In genomic region chr17:2050246-2050866, GRCh38 we compare ENCODE assay signal across 1 cellular context.
TF ChIP-seq lines count a peak whose summit lies in the region.

No MANE protein-coding gene starts in this region.

TF ChIP-seq in K562, 482 proteins besides CTCF, POLR2A, EP300 and RAD21 (continued from another document):
- TF ChIP-seq ZBTB40 (IDR thresholded peaks at IDR 0.05) (0 out of 2 replicates have a peak, but pooled peaks have one; percentile 35), ZBTB40 (CRISPR knock-in tag; IDR thresholded peaks at IDR 0.05) (no peak), POLR2G (IDR thresholded peaks at IDR 0.05; ENCODE audit: low read depth, low read length) (peak; percentile 58; the same call in 1 of the 2 replicates), SMARCB1 (IDR thresholded peaks at IDR 0.05; ENCODE audit: insufficient read length, low read depth) (no peak), CCAR2 (IDR thresholded peaks at IDR 0.05; ENCODE audit: low read depth, low read length) (no peak)
TF ChIP-seq in K562: peak in this region for 37.
